12 cellular contexts compared by ENCODE assay signal in the genomic region with DNA sequence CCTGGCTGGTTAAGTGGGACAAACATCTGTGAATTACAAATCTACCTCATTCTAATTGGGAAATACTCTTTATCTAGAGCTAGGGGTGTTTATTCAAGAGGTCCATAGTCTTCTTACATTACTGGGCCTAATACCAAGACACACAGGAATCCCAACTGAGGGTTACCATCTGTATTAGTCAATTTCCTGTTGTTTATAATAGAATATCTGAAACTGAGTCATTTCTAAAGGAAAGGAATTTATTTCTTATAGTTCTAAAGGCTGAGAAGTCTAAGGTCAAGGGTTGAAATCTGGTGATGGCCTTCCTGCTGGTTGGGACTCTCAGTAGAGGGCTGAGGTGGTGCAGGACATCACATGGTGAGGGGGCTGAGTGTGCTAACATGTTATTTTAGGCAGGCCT. TPM values are rescaled to one million over a fixed set of nuclear protein-coding genes. Genes with fewer than 3 reads are reported as not detected.
DNase-seq lines count a peak whose midpoint lies in the region; FAIRE-seq and TF ChIP-seq lines count a peak whose summit lies in the region.
"Had no signal": no experiment of that assay in that cellular context is flagged by ENCODE, and none has a peak within 500 bp of the region (broad histone marks: within the 10 kb centered on the region; RNA-seq: fewer than 3 reads in every experiment).

No MANE protein-coding gene starts in this region.

- no peaks in the 10 kb centered on the region for H3K9me3 ChIP-seq in right atrium auricular region
- no peaks in the 10 kb centered on the region for H3K9me3 ChIP-seq in tibial artery

- H3K27me3 ChIP-seq in bronchial epithelial cell (ENCODE audit: control insufficient read depth, insufficient read depth, low read length) (no peaks in the 10 kb centered on the region), right atrium auricular region (no peaks in the 10 kb centered on the region), tibial artery (no peaks in the 10 kb centered on the region)

- peak overlapping the region; percentile 45 to 69 for H3K27ac ChIP-seq in right atrium auricular region
- H3K27ac ChIP-seq in tibial artery = peak overlapping the region; percentile 38 to 48
- H3K27ac ChIP-seq: 22Rv1 had no signal

- H3K36me3 ChIP-seq in bronchial epithelial cell (ENCODE audit: control insufficient read depth, insufficient read depth, low read length) = no peaks in the 10 kb centered on the region
- H3K36me3 ChIP-seq in right atrium auricular region = peaks cover 10% of the 10 kb centered on the region
- H3K36me3 ChIP-seq in tibial artery = no peaks in the 10 kb centered on the region

- TF ChIP-seq CTCF in bronchial epithelial cell (IDR thresholded peaks at IDR 0.05; ENCODE audit: insufficient read depth, low read length, severe bottlenecking) = no peak
- TF ChIP-seq CTCF in right atrium auricular region (IDR thresholded peaks at IDR 0.05) = no peak
- TF ChIP-seq CTCF in tibial artery (IDR thresholded peaks at IDR 0.05) = no peak

- intact Hi-C loops in tibial artery (cut with DNase I; ENCODE audit: low total_unique reads) = no loop called here

- no peak overlapping the region for H3K4me3 ChIP-seq in bronchial epithelial cell (ENCODE audit: low read depth, low read length)
- no peak overlapping the region for H3K4me3 ChIP-seq in right atrium auricular region
- H3K4me3 ChIP-seq in tibial artery = no peak overlapping the region

- H3K4me1 ChIP-seq in right atrium auricular region = peaks cover 0 to 67% of the 10 kb centered on the region in 2 donors
- H3K4me1 ChIP-seq in tibial artery = peaks cover 0 to 32% (median 10%) of the 10 kb centered on the region in 4 donors

- no peak for FAIRE-seq in bronchial epithelial cell (lab: Jason Lieb, UNC)
- FAIRE-seq: HTR-8/SVneo, small intestine had no signal

- DNase-seq in DMS 273 (lab: John Stamatoyannopoulos, UW; ENCODE audit: unreplicated experiment) (peak; percentile 34), DMS 273 treated with DMSO at 0.1 percent for 48 hours (lab: John Stamatoyannopoulos, UW) (no peak), bronchial epithelial cell (ENCODE audit: low read depth) (peak; percentile 85), right atrium auricular region (ENCODE audit: low spot score) (no peak), tibial artery (no peak), iPS-NIHi7 (ENCODE audit: extremely low spot score) (no peak), NCI-H1930 (lab: John Stamatoyannopoulos, UW) (no peak)
- no peak for DNase-seq in stimulated activated CD4-positive, alpha-beta T cell treated with anti-CD3 and anti-CD28 coated beads, Interleukin-12 subunit alpha, Interleukin-12 subunit beta, amount 100 ng/mL, for 4 hours
- DNase-seq: NCI-H1436, small intestine had no signal

RNA-seq across cellular contexts. Expression of a gene that starts 36.0 kb away (rescaled TPM):
- total RNA-seq in bronchial epithelial cell = 54.8 and 69.2 TPM in 2 replicates
- 10 to 100 TPM; 75.4 to 80.7 TPM for total RNA-seq in right atrium auricular region

RNA-seq across cellular contexts. Expression of a gene that starts 43.5 kb away (rescaled TPM):
- total RNA-seq in bronchial epithelial cell (0.38 and 3.9 TPM in 2 replicates), right atrium auricular region (10 to 100 TPM; 23.0 to 41.2 TPM)

Comparison
In these comparisons a context has a peak if more than half of its experiments do, and no peak if none do; other contexts are left out.
1. DNase-seq: peak in DMS 273 (single experiment) and bronchial epithelial cell (single experiment); none in DMS 273 treated with DMSO at 0.1 percent for 48 hours (single experiment), right atrium auricular region (single experiment), tibial artery (0 of 2), iPS-NIHi7 (single experiment), stimulated activated CD4-positive, alpha-beta T cell treated with anti-CD3 and anti-CD28 coated beads, Interleukin-12 subunit alpha, Interleukin-12 subunit beta, amount 100 ng/mL, for 4 hours (single experiment) and NCI-H1930 (0 of 2).